ENCODE assay signal across 15 cellular contexts in the genomic region with DNA sequence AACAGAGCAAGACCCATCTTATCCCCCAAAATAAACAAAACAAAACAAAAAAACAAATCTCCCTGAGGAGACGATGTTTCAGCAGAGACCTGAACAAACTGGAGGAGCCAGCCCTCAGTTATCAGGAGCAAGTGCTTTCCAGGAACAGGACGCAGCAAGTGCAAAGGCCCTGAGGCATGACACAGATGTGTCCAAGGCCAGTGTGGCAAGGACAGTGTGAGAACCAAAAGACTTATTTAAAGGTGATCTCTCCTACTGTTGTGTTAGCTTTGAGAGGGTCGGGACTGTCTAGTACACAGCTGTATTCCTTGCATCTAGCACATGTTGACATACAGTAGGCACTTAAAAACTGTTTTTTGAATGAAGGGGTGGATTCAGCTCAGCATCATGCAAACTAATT. TPM values are rescaled to one million over a fixed set of nuclear protein-coding genes. Genes with fewer than 3 reads are reported as not detected.
DNase-seq lines count a peak whose midpoint lies in the region; TF ChIP-seq lines count a peak whose summit lies in the region.
"Had no signal": no experiment of that assay in that cellular context is flagged by ENCODE, and none has a peak within 500 bp of the region (broad histone marks: within the 10 kb centered on the region; RNA-seq: fewer than 3 reads in every experiment).

No MANE protein-coding gene starts in this region.

- no peak overlapping the region for H2AFZ ChIP-seq in mammary epithelial cell (ENCODE audit: low read depth, low read length)

- BruUV-seq in mammary epithelial cell (replicated peaks; lab: Mats Ljungman, UMichigan) = no TSS peak

- POLR2A ChIA-PET in HEK293 (lab: Yijun Ruan, JAX) = no interaction called here

- H4K20me1 ChIP-seq in mammary epithelial cell (ENCODE audit: insufficient read depth, low read length) = no peaks in the 10 kb centered on the region
- H4K20me1 ChIP-seq: BLaER1 treated with 17β-estradiol and CSF1 and Interleukin-3, amounts not matched to agents 10 nM and 100 nM had no signal

- no peaks in the 10 kb centered on the region for H3K79me2 ChIP-seq in mammary epithelial cell (ENCODE audit: insufficient read depth, low read length)

- no peak overlapping the region for H3K4me2 ChIP-seq in mammary epithelial cell (ENCODE audit: insufficient read depth, low read depth, low read length)
- H3K4me2 ChIP-seq: A549; BLaER1 treated with 17β-estradiol and CSF1 and Interleukin-3, amounts not matched to agents 10 nM and 100 nM had no signal

- WGBS in mammary epithelial cell (ENCODE audit: low coverage, missing lambda C conversion rate) = 57% methylated on average over 3 of the region's 3 CpGs

- intact Hi-C loops in mammary epithelial cell (cut with micrococcal nuclease) = no loop called here

- DNase-seq in coronary artery (ENCODE audit: low spot score) (peak; percentile 7), islet precursor cell (peak; percentile 14), mammary epithelial cell (no peak), amniotic stem cell (lab: John Stamatoyannopoulos, UW) (no peak)
- DNase-seq: AML-193; Caco-2; Calu3; CD4-positive, alpha-beta T cell; DMS79 treated with DMSO at 0.1 percent for 48 hours; GF-D8 had no signal

- CTCF ChIA-PET in HEK293 (lab: Yijun Ruan, JAX) = interaction anchor here (0.8 to 1.0 kb wide), 3 partner anchors 48 to 240 kb away, joined by 3 to 5 read pairs (median 3); no protein-coding TSS in a partner anchor
- CTCF ChIA-PET in mammary epithelial cell (lab: Charles Lee; ENCODE audit: low non-redundant PET) = no interaction called here

- H3K4me1 ChIP-seq in HEK293 (ENCODE audit: control insufficient read depth, insufficient read depth, low read length) (no peaks in the 10 kb centered on the region), mammary epithelial cell (ENCODE audit: insufficient read depth, low read length) (no peaks in the 10 kb centered on the region)

- no peaks in the 10 kb centered on the region for H3K9me3 ChIP-seq in HEK293 (ENCODE audit: control insufficient read depth, insufficient read depth, low read depth, low read length)
- no peaks in the 10 kb centered on the region for H3K9me3 ChIP-seq in mammary epithelial cell (replicated peaks; ENCODE audit: insufficient read depth, low read length)
- H3K9me3 ChIP-seq: A549; BLaER1 treated with 17β-estradiol and CSF1 and Interleukin-3, amounts not matched to agents 10 nM and 100 nM; Caco-2 had no signal

- dilution Hi-C loops in mammary epithelial cell (cut with HindIII; ENCODE audit: low sequenced_read_pairs) = no loop called here

- H3K27me3 ChIP-seq in mammary epithelial cell (ENCODE audit: insufficient read depth, low read length) = no peaks in the 10 kb centered on the region
- H3K27me3 ChIP-seq: BLaER1 treated with 17β-estradiol and CSF1 and Interleukin-3, amounts not matched to agents 10 nM and 100 nM had no signal

- no peak overlapping the region for H3K27ac ChIP-seq in HEK293 (ENCODE audit: extremely low read depth, low read depth, low read length)
- H3K27ac ChIP-seq in coronary artery = no peak overlapping the region
- no peak overlapping the region for H3K27ac ChIP-seq in mammary epithelial cell (ENCODE audit: insufficient read depth, low read depth, low read length)
- H3K27ac ChIP-seq: 22Rv1; A549; BLaER1 treated with 17β-estradiol and CSF1 and Interleukin-3, amounts not matched to agents 10 nM and 100 nM; C4-2B had no signal

- in situ Hi-C loops in mammary epithelial cell (cut with MboI; ENCODE audit: low sequenced_read_pairs in 2 of 2) = no loop called here

- no peak for TF ChIP-seq CTCF in HEK293 (tag by site-specific recombination; IDR thresholded peaks at IDR 0.05)
- no peak for TF ChIP-seq CTCF in coronary artery (IDR thresholded peaks at IDR 0.05)
- no peak for TF ChIP-seq CTCF in mammary epithelial cell (conservative IDR thresholded peaks at IDR 0.05 in 1 of 2, IDR thresholded peaks at IDR 0.05 in 1 of 2; ENCODE audit: extremely low read depth in 1 of 2, insufficient read depth in 1 of 2, low read depth in 1 of 2, low read length in 2 of 2)

- H3K9ac ChIP-seq in mammary epithelial cell (ENCODE audit: insufficient read depth, low read length) = no peak overlapping the region
- H3K9ac ChIP-seq: BLaER1 treated with 17β-estradiol and CSF1 and Interleukin-3, amounts not matched to agents 10 nM and 100 nM had no signal

- no peaks in the 10 kb centered on the region for H3K36me3 ChIP-seq in HEK293 (ENCODE audit: control insufficient read depth in 2 of 2, insufficient read depth in 1 of 2, low read length in 2 of 2)
- no peaks in the 10 kb centered on the region for H3K36me3 ChIP-seq in mammary epithelial cell (ENCODE audit: insufficient read depth, low read length)
- H3K36me3 ChIP-seq: BLaER1 treated with 17β-estradiol and CSF1 and Interleukin-3, amounts not matched to agents 10 nM and 100 nM had no signal

- H3K4me3 ChIP-seq in HEK293 (ENCODE audit: low read depth, low read length) (no peak overlapping the region), coronary artery (no peak overlapping the region), mammary epithelial cell (replicated peaks in 1 of 3; ENCODE audit: insufficient read depth in 1 of 3, low read depth in 2 of 3, low read length in 3 of 3) (no peak overlapping the region)
- H3K4me3 ChIP-seq: A549; BLaER1 treated with 17β-estradiol and CSF1 and Interleukin-3, amounts not matched to agents 10 nM and 100 nM had no signal

TF ChIP-seq in HEK293, 187 proteins besides CTCF, POLR2A, EP300 and RAD21:
- TF ChIP-seq KLF9 (tag by site-specific recombination; IDR thresholded peaks at IDR 0.05; ENCODE audit: low read depth) (no peak), ZNF623 (tag by site-specific recombination; IDR thresholded peaks at IDR 0.05) (peak; percentile 88)

RNA-seq across cellular contexts. Expression of a gene that starts 48.0 kb away (rescaled TPM):
- 1 to 10 TPM in 1 of 2 donors, under 1 TPM in 1; 0.50 to 1.1 TPM for total RNA-seq in mammary epithelial cell
- 0.16 TPM for polyA plus RNA-seq in mammary epithelial cell
- polyA minus RNA-seq in mammary epithelial cell = not detected

Comparison
In these comparisons a context has a peak if more than half of its experiments do, and no peak if none do; other contexts are left out.
1. DNase-seq: peak in coronary artery (single experiment) and islet precursor cell (single experiment); none in mammary epithelial cell (single experiment) and amniotic stem cell (single experiment).